In the genomic region with DNA sequence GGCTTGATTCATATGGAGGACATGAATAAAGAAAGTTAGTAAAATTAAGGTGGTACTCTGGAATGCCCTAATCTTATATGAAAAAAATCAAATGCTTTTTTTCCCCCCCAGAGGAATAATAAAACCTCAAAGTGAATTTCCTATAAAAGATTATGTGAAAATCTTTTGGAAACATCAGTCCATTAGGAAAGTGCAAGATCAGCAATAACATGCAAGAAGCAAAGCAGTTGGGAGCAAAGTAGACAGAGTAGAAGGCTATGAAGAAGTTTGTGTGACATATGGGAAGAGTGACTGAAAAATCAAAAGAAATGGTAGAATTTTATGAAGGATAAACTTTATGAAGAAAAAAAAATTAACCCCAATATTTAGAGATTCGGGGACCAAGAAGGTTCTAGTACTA, we compare ENCODE assay signal across 9 cellular contexts.
"Had no signal": no experiment of that assay in that cellular context is flagged by ENCODE, and none has a peak within 500 bp of the region (broad histone marks: within the 10 kb centered on the region; RNA-seq: fewer than 3 reads in every experiment).

No MANE protein-coding gene starts in this region.

- DNase-seq: GM23248, GOT3, H9, HCEC 1CT, HFFc6, Kasumi-1, KG1 had no signal

- H3K27ac ChIP-seq: GM23248, HL-60 had no signal

- FAIRE-seq: H54 had no signal

- H3K9ac ChIP-seq: GM23248 had no signal

- H3K4me3 ChIP-seq: GM23248 had no signal

- H2AFZ ChIP-seq: GM23248 had no signal
